Comparison of ENCODE assay signal across 1 cellular context in genomic region chr5:139294372-139295165, GRCh38.
TF ChIP-seq lines count a peak whose summit lies in the region.

No MANE protein-coding gene starts in this region.

TF ChIP-seq in H1, 55 proteins besides CTCF, POLR2A, EP300 and RAD21:
- TF ChIP-seq JUND (IDR thresholded peaks at IDR 0.05; ENCODE audit: low read length) (no peak), TAF1 (IDR thresholded peaks at IDR 0.05; ENCODE audit: low read depth, low read length) (peak; percentile 65), POU5F1 (IDR thresholded peaks at IDR 0.05; ENCODE audit: low read depth, low read length) (no peak), TBP (IDR thresholded peaks at IDR 0.05; ENCODE audit: low read depth, low read length) (peak; percentile 73), HDAC6 (IDR thresholded peaks at IDR 0.05; ENCODE audit: low read depth, low read length) (no peak), YY1 (IDR thresholded peaks at IDR 0.05; ENCODE audit: low read depth, low read length) (0 out of 2 replicates have a peak, but pooled peaks have one; percentile 86), SAP30 (IDR thresholded peaks at IDR 0.05; ENCODE audit: insufficient read depth, insufficient replicate concordance, low read length) (peak; percentile 69), POLR2AphosphoS5 (IDR thresholded peaks at IDR 0.05; ENCODE audit: low read depth, low read length) (peak; percentile 65; the same call in 1 of the 2 replicates), RXRA (IDR thresholded peaks at IDR 0.05; ENCODE audit: insufficient read depth, low read depth, low read length) (no peak)
- TF ChIP-seq, protein P1, sequence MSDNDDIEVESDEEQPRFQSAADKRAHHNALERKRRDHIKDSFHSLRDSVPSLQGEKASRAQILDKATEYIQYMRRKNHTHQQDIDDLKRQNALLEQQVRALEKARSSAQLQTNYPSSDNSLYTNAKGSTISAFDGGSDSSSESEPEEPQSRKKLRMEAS (IDR thresholded peaks at IDR 0.05) = no peak; the same call in 1 of the 2 replicates
